ENCODE assay signal across 1 cellular context in genomic region chr1:54488065-54488750, GRCh38.
TF ChIP-seq lines count a peak whose summit lies in the region.

No MANE protein-coding gene starts in this region.

TF ChIP-seq in K562, 482 proteins besides CTCF, POLR2A, EP300 and RAD21 (continued from another document and continues in another):
- TF ChIP-seq SAFB2 (IDR thresholded peaks at IDR 0.05; ENCODE audit: borderline replicate concordance, low read depth, low read length, severe bottlenecking) (no peak), HNRNPUL1 (IDR thresholded peaks at IDR 0.05; ENCODE audit: low read length) (no peak), ZNF24 (IDR thresholded peaks at IDR 0.05) (peak; percentile 72), ZNF165 (CRISPR knock-in tag; IDR thresholded peaks at IDR 0.05; ENCODE audit: borderline replicate concordance) (no peak), SMARCB1 (IDR thresholded peaks at IDR 0.05; ENCODE audit: insufficient read length, low read depth) (no peak), NCOA1 (IDR thresholded peaks at IDR 0.05; ENCODE audit: low read depth) (no peak), MTF1 (CRISPR knock-in tag; IDR thresholded peaks at IDR 0.05; ENCODE audit: borderline replicate concordance) (no peak), BRCA1 (IDR thresholded peaks at IDR 0.05) (no peak), BRCA1 (CRISPR knock-in tag; IDR thresholded peaks at IDR 0.05) (no peak), MAFK (IDR thresholded peaks at IDR 0.05; ENCODE audit: low read length) (no peak), EGR1 (conservative IDR thresholded peaks at IDR 0.05) (0 out of 2 replicates have a peak, but pooled peaks have one; percentile 57), CREBBP (IDR thresholded peaks at IDR 0.05; ENCODE audit: low read depth, low read length) (no peak), E2F6 (IDR thresholded peaks at IDR 0.05; ENCODE audit: borderline replicate concordance in 1 of 2, extremely low read depth in 1 of 2, insufficient read depth in 1 of 2, insufficient read length in 1 of 2, low read depth in 1 of 2, low read length in 1 of 2, poor library complexity in 1 of 2, severe bottlenecking in 1 of 2) (peak; percentile 60 to 92), DNMT1 (IDR thresholded peaks at IDR 0.05) (no peak), ZNF444 (CRISPR knock-in tag; IDR thresholded peaks at IDR 0.05) (no peak), NR1H2 (CRISPR knock-in tag; IDR thresholded peaks at IDR 0.05) (no peak), FOSL1 (tag; conservative IDR thresholded peaks at IDR 0.05) (peak; percentile 83), USF2 (CRISPR knock-in tag; IDR thresholded peaks at IDR 0.05) (no peak), ZBTB33 (CRISPR knock-in tag; IDR thresholded peaks at IDR 0.05) (peak; percentile 58; the same call in 1 of the 2 replicates), TEAD4 (IDR thresholded peaks at IDR 0.05; ENCODE audit: low read length) (peak; percentile 55; the same call in 1 of the 2 replicates), TEAD4 (CRISPR knock-in tag; IDR thresholded peaks at IDR 0.05; ENCODE audit: borderline replicate concordance) (no peak), HLTF (IDR thresholded peaks at IDR 0.05) (no peak), U2AF2 (optimal IDR thresholded peaks at IDR 0.05; ENCODE audit: low read depth, low read length) (no peak), ZNF699 (CRISPR knock-in tag; IDR thresholded peaks at IDR 0.05; ENCODE audit: insufficient replicate concordance) (no peak), HIVEP1 (CRISPR knock-in tag; IDR thresholded peaks at IDR 0.05) (no peak), ARID2 (IDR thresholded peaks at IDR 0.05) (no peak), TAF15 (IDR thresholded peaks at IDR 0.05; ENCODE audit: low read depth, low read length) (no peak), FOXO4 (CRISPR knock-in tag; IDR thresholded peaks at IDR 0.05) (no peak), CGGBP1 (CRISPR knock-in tag; IDR thresholded peaks at IDR 0.05) (no peak), ATF6 (CRISPR knock-in tag; IDR thresholded peaks at IDR 0.05) (no peak)
- TF ChIP-seq, protein P1, sequence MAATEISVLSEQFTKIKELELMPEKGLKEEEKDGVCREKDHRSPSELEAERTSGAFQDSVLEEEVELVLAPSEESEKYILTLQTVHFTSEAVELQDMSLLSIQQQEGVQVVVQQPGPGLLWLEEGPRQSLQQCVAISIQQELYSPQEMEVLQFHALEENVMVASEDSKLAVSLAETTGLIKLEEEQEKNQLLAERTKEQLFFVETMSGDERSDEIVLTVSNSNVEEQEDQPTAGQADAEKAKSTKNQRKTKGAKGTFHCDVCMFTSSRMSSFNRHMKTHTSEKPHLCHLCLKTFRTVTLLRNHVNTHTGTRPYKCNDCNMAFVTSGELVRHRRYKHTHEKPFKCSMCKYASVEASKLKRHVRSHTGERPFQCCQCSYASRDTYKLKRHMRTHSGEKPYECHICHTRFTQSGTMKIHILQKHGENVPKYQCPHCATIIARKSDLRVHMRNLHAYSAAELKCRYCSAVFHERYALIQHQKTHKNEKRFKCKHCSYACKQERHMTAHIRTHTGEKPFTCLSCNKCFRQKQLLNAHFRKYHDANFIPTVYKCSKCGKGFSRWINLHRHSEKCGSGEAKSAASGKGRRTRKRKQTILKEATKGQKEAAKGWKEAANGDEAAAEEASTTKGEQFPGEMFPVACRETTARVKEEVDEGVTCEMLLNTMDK (IDR thresholded peaks at IDR 0.05; ENCODE audit: borderline replicate concordance, insufficient read depth, low read depth, low read length, poor library complexity, severe bottlenecking): peak; percentile 12
- TF ChIP-seq, protein P2, sequence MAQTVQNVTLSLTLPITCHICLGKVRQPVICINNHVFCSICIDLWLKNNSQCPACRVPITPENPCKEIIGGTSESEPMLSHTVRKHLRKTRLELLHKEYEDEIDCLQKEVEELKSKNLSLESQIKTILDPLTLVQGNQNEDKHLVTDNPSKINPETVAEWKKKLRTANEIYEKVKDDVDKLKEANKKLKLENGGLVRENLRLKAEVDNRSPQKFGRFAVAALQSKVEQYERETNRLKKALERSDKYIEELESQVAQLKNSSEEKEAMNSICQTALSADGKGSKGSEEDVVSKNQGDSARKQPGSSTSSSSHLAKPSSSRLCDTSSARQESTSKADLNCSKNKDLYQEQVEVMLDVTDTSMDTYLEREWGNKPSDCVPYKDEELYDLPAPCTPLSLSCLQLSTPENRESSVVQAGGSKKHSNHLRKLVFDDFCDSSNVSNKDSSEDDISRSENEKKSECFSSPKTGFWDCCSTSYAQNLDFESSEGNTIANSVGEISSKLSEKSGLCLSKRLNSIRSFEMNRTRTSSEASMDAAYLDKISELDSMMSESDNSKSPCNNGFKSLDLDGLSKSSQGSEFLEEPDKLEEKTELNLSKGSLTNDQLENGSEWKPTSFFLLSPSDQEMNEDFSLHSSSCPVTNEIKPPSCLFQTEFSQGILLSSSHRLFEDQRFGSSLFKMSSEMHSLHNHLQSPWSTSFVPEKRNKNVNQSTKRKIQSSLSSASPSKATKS (CRISPR knock-in tag; IDR thresholded peaks at IDR 0.05): no peak
- TF ChIP-seq, protein P3, sequence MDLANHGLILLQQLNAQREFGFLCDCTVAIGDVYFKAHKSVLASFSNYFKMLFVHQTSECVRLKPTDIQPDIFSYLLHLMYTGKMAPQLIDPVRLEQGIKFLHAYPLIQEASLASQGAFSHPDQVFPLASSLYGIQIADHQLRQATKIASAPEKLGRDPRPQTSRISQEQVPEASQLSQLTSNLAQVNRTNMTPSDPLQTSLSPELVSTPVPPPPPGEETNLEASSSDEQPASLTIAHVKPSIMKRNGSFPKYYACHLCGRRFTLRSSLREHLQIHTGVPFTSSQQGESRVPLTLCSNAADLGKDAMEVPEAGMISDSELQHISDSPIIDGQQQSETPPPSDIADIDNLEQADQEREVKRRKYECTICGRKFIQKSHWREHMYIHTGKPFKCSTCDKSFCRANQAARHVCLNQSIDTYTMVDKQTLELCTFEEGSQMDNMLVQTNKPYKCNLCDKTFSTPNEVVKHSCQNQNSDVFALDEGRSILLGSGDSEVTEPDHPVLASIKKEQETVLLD (IDR thresholded peaks at IDR 0.05): no peak
- TF ChIP-seq, protein P4, sequence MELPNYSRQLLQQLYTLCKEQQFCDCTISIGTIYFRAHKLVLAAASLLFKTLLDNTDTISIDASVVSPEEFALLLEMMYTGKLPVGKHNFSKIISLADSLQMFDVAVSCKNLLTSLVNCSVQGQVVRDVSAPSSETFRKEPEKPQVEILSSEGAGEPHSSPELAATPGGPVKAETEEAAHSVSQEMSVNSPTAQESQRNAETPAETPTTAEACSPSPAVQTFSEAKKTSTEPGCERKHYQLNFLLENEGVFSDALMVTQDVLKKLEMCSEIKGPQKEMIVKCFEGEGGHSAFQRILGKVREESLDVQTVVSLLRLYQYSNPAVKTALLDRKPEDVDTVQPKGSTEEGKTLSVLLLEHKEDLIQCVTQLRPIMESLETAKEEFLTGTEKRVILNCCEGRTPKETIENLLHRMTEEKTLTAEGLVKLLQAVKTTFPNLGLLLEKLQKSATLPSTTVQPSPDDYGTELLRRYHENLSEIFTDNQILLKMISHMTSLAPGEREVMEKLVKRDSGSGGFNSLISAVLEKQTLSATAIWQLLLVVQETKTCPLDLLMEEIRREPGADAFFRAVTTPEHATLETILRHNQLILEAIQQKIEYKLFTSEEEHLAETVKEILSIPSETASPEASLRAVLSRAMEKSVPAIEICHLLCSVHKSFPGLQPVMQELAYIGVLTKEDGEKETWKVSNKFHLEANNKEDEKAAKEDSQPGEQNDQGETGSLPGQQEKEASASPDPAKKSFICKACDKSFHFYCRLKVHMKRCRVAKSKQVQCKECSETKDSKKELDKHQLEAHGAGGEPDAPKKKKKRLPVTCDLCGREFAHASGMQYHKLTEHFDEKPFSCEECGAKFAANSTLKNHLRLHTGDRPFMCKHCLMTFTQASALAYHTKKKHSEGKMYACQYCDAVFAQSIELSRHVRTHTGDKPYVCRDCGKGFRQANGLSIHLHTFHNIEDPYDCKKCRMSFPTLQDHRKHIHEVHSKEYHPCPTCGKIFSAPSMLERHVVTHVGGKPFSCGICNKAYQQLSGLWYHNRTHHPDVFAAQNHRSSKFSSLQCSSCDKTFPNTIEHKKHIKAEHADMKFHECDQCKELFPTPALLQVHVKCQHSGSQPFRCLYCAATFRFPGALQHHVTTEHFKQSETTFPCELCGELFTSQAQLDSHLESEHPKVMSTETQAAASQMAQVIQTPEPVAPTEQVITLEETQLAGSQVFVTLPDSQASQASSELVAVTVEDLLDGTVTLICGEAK (IDR thresholded peaks at IDR 0.05): no peak
- TF ChIP-seq, protein P4 (CRISPR knock-in tag; IDR thresholded peaks at IDR 0.05): no peak
- TF ChIP-seq, protein P5, sequence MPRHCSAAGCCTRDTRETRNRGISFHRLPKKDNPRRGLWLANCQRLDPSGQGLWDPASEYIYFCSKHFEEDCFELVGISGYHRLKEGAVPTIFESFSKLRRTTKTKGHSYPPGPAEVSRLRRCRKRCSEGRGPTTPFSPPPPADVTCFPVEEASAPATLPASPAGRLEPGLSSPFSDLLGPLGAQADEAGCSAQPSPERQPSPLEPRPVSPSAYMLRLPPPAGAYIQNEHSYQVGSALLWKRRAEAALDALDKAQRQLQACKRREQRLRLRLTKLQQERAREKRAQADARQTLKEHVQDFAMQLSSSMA (CRISPR knock-in tag; IDR thresholded peaks at IDR 0.05): no peak
